ENCODE assay signal across 28 cellular contexts in genomic region chr4:172369471-172369959, GRCh38.
"Had no signal": no experiment of that assay in that cellular context is flagged by ENCODE, and none has a peak within 500 bp of the region (broad histone marks: within the 10 kb centered on the region; RNA-seq: fewer than 3 reads in every experiment).

No MANE protein-coding gene starts in this region.

- H3K36me3 Mint-ChIP-seq: naive B cell; natural killer cell; neural progenitor cell; stimulated activated naive B cell treated with anti-CD40 and anti-IgM and Interleukin-4, amounts not matched to agents 10 μg/mL and 1 μg/mL and 100 μg/mL, for 72 hours had no signal

- H3K27me3 ChIP-seq: neural progenitor cell, neutrophil, right lobe of liver, stomach, testis, thyroid gland, transverse colon, uterus had no signal

- H3K27ac Mint-ChIP-seq: immature natural killer cell; mesothelial cell of epicardium; naive B cell; natural killer cell; nephron progenitor cell; neural progenitor cell; stimulated activated naive B cell treated with anti-CD40 and anti-IgM and Interleukin-4, amounts not matched to agents 10 μg/mL and 1 μg/mL and 100 μg/mL, for 72 hours had no signal

- H3K9me3 ChIP-seq: neutrophil, psoas muscle, right lobe of liver, testis, thyroid gland, transverse colon had no signal

- H3K36me3 ChIP-seq: left ventricle myocardium inferior, neural progenitor cell, neutrophil, right lobe of liver, stomach, thyroid gland, transverse colon, uterus had no signal

- H3K4me1 Mint-ChIP-seq: immature natural killer cell; mesothelial cell of epicardium; naive B cell; natural killer cell; nephron progenitor cell; neural progenitor cell; stimulated activated naive B cell treated with anti-CD40 and anti-IgM and Interleukin-4, amounts not matched to agents 10 μg/mL and 1 μg/mL and 100 μg/mL, for 72 hours had no signal

- H3K27me3 Mint-ChIP-seq: naive B cell; stimulated activated naive B cell treated with anti-CD40 and anti-IgM and Interleukin-4, amounts not matched to agents 10 μg/mL and 1 μg/mL and 100 μg/mL, for 72 hours had no signal

- H3K4me3 Mint-ChIP-seq: immature natural killer cell; mesothelial cell of epicardium; naive B cell; natural killer cell; nephron progenitor cell; neural progenitor cell; stimulated activated naive B cell treated with anti-CD40 and anti-IgM and Interleukin-4, amounts not matched to agents 10 μg/mL and 1 μg/mL and 100 μg/mL, for 72 hours had no signal

- ATAC-seq: natural killer cell; psoas muscle; stimulated activated naive B cell treated with anti-CD40 and anti-IgM and Interleukin-4, amounts not matched to agents 10 μg/mL and 1 μg/mL and 100 μg/mL, for 72 hours; stimulated activated naive CD8-positive, alpha-beta T cell treated with anti-CD3 and anti-CD28 coated beads, Interleukin-15, Interleukin-2, amounts not matched to agents 100 U/mL and 50 U/mL, for 24 hours had no signal

- FAIRE-seq: islet of Langerhans had no signal

- DNase-seq: hypothalamus; immature natural killer cell; left ventricle myocardium inferior; mesendoderm; naive B cell; natural killer cell; nephron progenitor cell; occipital lobe; psoas muscle; right lobe of liver; stimulated activated CD4-positive, alpha-beta T cell treated with anti-CD3 and anti-CD28 coated beads, Interleukin-1b, Interleukin-23, amount 100 ng/mL, for 48 hours; stimulated activated CD4-positive, alpha-beta T cell treated with anti-CD3 and anti-CD28 coated beads, Interleukin-2, amount 100 ng/mL, for 48 hours; stimulated activated CD4-positive, alpha-beta T cell treated with anti-CD3 and anti-CD28 coated beads, Interleukin-4, amount 100 ng/mL, for 4 hours; stimulated activated CD8-positive, alpha-beta memory T cell treated with anti-CD3 and anti-CD28 coated beads, Interleukin-4, amount 100 ng/mL, for 48 hours; stimulated activated naive B cell treated with anti-CD40 and anti-IgM and Interleukin-4, amounts not matched to agents 10 μg/mL and 1 μg/mL and 100 μg/mL, for 72 hours; stimulated activated naive CD8-positive, alpha-beta T cell treated with anti-CD3 and anti-CD28 coated beads, Interleukin-15, Interleukin-2, amounts not matched to agents 100 U/mL and 50 U/mL, for 24 hours; stomach; testis; thyroid gland; transverse colon; uterus had no signal

- H3K4me1 ChIP-seq: left ventricle myocardium inferior, neural progenitor cell, parathyroid adenoma, psoas muscle, right lobe of liver, stomach, thyroid gland, transverse colon, uterus had no signal

- H3K9ac ChIP-seq: neural progenitor cell, parathyroid adenoma had no signal

- H3K4me3 ChIP-seq: left ventricle myocardium inferior, lung, neural progenitor cell, psoas muscle, right lobe of liver, smooth muscle cell, stomach, testis, thyroid gland, transverse colon, uterus had no signal

- H3K27ac ChIP-seq: left ventricle myocardium inferior, neural progenitor cell, neutrophil, parathyroid adenoma, psoas muscle, right lobe of liver, stomach, testis, thyroid gland, transverse colon, uterus had no signal
